ENCODE assay signal across 8 cellular contexts in genomic region chr1:214603819-214604252, GRCh38. TPM values are rescaled to one million over a fixed set of nuclear protein-coding genes. Genes with fewer than 3 reads are reported as not detected.
A peak's percentile ranks its signal among the peaks of the same experiment; 100 is the strongest.
DNase-seq lines count a peak whose midpoint lies in the region; ATAC-seq, FAIRE-seq and TF ChIP-seq lines count a peak whose summit lies in the region.

No MANE protein-coding gene starts in this region.

- H3K27me3 ChIP-seq in fibroblast of lung (ENCODE audit: control insufficient read depth, insufficient read depth, low read length) (no peaks in the 10 kb centered on the region), gastrocnemius medialis (no peaks in the 10 kb centered on the region)

- peaks cover 48% of the 10 kb centered on the region for H3K79me2 ChIP-seq in fibroblast of lung (ENCODE audit: control insufficient read depth, insufficient read depth, low read length)

- POLR2A ChIA-PET in A549 (lab: Yijun Ruan, JAX): no interaction called here

- TF ChIP-seq CTCF in A549 (IDR thresholded peaks at IDR 0.05): no peak
- no peak for TF ChIP-seq CTCF in fibroblast of lung (conservative IDR thresholded peaks at IDR 0.05 in 1 of 2, IDR thresholded peaks at IDR 0.05 in 1 of 2; ENCODE audit: low read depth in 1 of 2, low read length in 2 of 2)
- no peak for TF ChIP-seq CTCF in gastrocnemius medialis (IDR thresholded peaks at IDR 0.05 in 4 of 5, conservative IDR thresholded peaks at IDR 0.05 in 1 of 5)

- TF ChIP-seq POLR2A in A549 (IDR thresholded peaks at IDR 0.05; ENCODE audit: low read length): no peak
- no peak for TF ChIP-seq POLR2A in gastrocnemius medialis (IDR thresholded peaks at IDR 0.05)

- H3K4me3 ChIP-seq in A549 (peak overlapping the region; percentile 87), SK-N-MC (peak overlapping the region; percentile 99), fibroblast of lung (replicated peaks in 1 of 4; ENCODE audit: control extremely low read depth in 1 of 4, insufficient read depth in 1 of 4, low read depth in 3 of 4, low read length in 4 of 4) (peak overlapping the region; percentile 83 to 94 (median 84)), gastrocnemius medialis (peak overlapping the region; percentile 75 to 81 (median 79))

- H3K36me3 ChIP-seq in SK-N-MC (ENCODE audit: insufficient read depth, low read length) (peaks cover 16% of the 10 kb centered on the region; the same call in 1 of the 2 replicates), fibroblast of lung (ENCODE audit: control insufficient read depth, insufficient read depth, low read length) (no peaks in the 10 kb centered on the region), gastrocnemius medialis (no peaks in the 10 kb centered on the region)

- peak overlapping the region; percentile 93 for H2AFZ ChIP-seq in fibroblast of lung (ENCODE audit: low read length)

- H3K4me2 ChIP-seq in A549: peak overlapping the region; percentile 89
- peak overlapping the region; percentile 99 for H3K4me2 ChIP-seq in fibroblast of lung (ENCODE audit: extremely low read depth, insufficient read depth, low read length)

- CTCF ChIA-PET in A549 (lab: Yijun Ruan, JAX): interaction anchor here (0.6 to 2.1 kb wide), 6 partner anchors 8 to 920 kb away, joined by 3 to 7 read pairs (median 5); no protein-coding TSS in a partner anchor

- H3K9me3 ChIP-seq in A549 (no peaks in the 10 kb centered on the region), SK-N-MC (ENCODE audit: low read depth, low read length) (no peaks in the 10 kb centered on the region), fibroblast of lung (ENCODE audit: control insufficient read depth, insufficient read depth, low read depth, low read length) (no peaks in the 10 kb centered on the region), gastrocnemius medialis (no peaks in the 10 kb centered on the region)

- no peak for TF ChIP-seq EP300 in A549 (IDR thresholded peaks at IDR 0.05)

- intact Hi-C loops in gastrocnemius medialis (cut with DNase I; ENCODE audit: low total_unique reads): no loop called here

- 3% methylated on average over 11 of the region's 11 CpGs for WGBS in A549 (ENCODE audit: missing lambda C conversion rate)

- no peak for FAIRE-seq in A549 (lab: Jason Lieb, UNC)

- ATAC-seq in A549 (peak; percentile 26 to 32; a peak in 5 of 6 replicates), GM18502 (IDR thresholded peaks at IDR 0.05; ENCODE audit: poor library complexity, unreplicated experiment) (peak; percentile 19), gastrocnemius medialis (no peak), HG02623 (IDR thresholded peaks at IDR 0.05; ENCODE audit: unreplicated experiment) (no peak), HG03045 (IDR thresholded peaks at IDR 0.05; ENCODE audit: unreplicated experiment) (no peak)

- no peaks in the 10 kb centered on the region for H4K20me1 ChIP-seq in fibroblast of lung (ENCODE audit: control insufficient read depth, extremely low read depth, insufficient read depth, low read length)

- H3K27ac ChIP-seq in A549 (peak overlapping the region; percentile 81 to 88), SK-N-MC (peak overlapping the region; percentile 83), fibroblast of lung (ENCODE audit: insufficient read depth, low read length) (peak overlapping the region; percentile 89), gastrocnemius medialis (no peak overlapping the region)

- in situ Hi-C loops in gastrocnemius medialis (cut with MboI; ENCODE audit: low sequenced_read_pairs in 4 of 4): no loop called here

- peak in 1 of 2 experiments; percentile 28 for DNase-seq in A549 (ENCODE audit: low read depth in 1 of 2, low spot score in 1 of 2)
- no peak for DNase-seq in SK-N-MC (ENCODE audit: low read depth, low spot score)
- no peak for DNase-seq in fibroblast of lung (ENCODE audit: low read depth in 2 of 2)
- DNase-seq in gastrocnemius medialis: no peak
- no peak for DNase-seq in DMS114 treated with DMSO at 0.1 percent for 48 hours (lab: John Stamatoyannopoulos, UW; ENCODE audit: unreplicated experiment)

- H3K4me1 ChIP-seq in A549 (peaks cover 14% of the 10 kb centered on the region), fibroblast of lung (ENCODE audit: control insufficient read depth, extremely low read depth, insufficient read depth, low read length) (peaks cover 5% of the 10 kb centered on the region), gastrocnemius medialis (peaks cover 5 to 12% of the 10 kb centered on the region in 2 donors)

- no peak for TF ChIP-seq RAD21 in A549 (conservative IDR thresholded peaks at IDR 0.05 in 1 of 2, IDR thresholded peaks at IDR 0.05 in 1 of 2)

- H3K9ac ChIP-seq in SK-N-MC (ENCODE audit: insufficient read length): peak overlapping the region; percentile 96
- peak overlapping the region; percentile 73 for H3K9ac ChIP-seq in fibroblast of lung (ENCODE audit: insufficient read depth, low read length)

TF ChIP-seq in A549, 52 proteins besides CTCF, POLR2A, EP300 and RAD21:
- no peak for TF ChIP-seq CHD4 (IDR thresholded peaks at IDR 0.05; ENCODE audit: borderline replicate concordance)
- TF ChIP-seq HOXA7 (CRISPR knock-in tag; IDR thresholded peaks at IDR 0.05): no peak
- no peak for TF ChIP-seq ELK1 (IDR thresholded peaks at IDR 0.05; ENCODE audit: low read depth, low read length)
- TF ChIP-seq, protein P1, sequence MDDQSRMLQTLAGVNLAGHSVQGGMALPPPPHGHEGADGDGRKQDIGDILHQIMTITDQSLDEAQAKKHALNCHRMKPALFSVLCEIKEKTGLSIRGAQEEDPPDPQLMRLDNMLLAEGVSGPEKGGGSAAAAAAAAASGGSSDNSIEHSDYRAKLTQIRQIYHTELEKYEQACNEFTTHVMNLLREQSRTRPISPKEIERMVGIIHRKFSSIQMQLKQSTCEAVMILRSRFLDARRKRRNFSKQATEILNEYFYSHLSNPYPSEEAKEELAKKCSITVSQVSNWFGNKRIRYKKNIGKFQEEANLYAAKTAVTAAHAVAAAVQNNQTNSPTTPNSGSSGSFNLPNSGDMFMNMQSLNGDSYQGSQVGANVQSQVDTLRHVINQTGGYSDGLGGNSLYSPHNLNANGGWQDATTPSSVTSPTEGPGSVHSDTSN (IDR thresholded peaks at IDR 0.05): no peak
- TF ChIP-seq HES2 (IDR thresholded peaks at IDR 0.05): no peak
- no peak for TF ChIP-seq RCOR1 (IDR thresholded peaks at IDR 0.05; ENCODE audit: low read depth, low read length)
- TF ChIP-seq RFX5 (IDR thresholded peaks at IDR 0.05): no peak
- TF ChIP-seq FOSL2 (IDR thresholded peaks at IDR 0.05): no peak
- no peak for TF ChIP-seq FOSL2 (CRISPR knock-in tag; IDR thresholded peaks at IDR 0.05)
- no peak for TF ChIP-seq MAFK (IDR thresholded peaks at IDR 0.05; ENCODE audit: partially characterized antibody)
- no peak for TF ChIP-seq KDM5A (IDR thresholded peaks at IDR 0.05)
- no peak for TF ChIP-seq NFE2L2 (conservative IDR thresholded peaks at IDR 0.05; ENCODE audit: low read length)
- no peak for TF ChIP-seq MAZ (IDR thresholded peaks at IDR 0.05; ENCODE audit: borderline replicate concordance, low read depth, low read length)
- no peak for TF ChIP-seq TP53 (CRISPR knock-in tag; IDR thresholded peaks at IDR 0.05)
- TF ChIP-seq ZSCAN20 (CRISPR knock-in tag; IDR thresholded peaks at IDR 0.05): no peak
- TF ChIP-seq BHLHE40 (IDR thresholded peaks at IDR 0.05; ENCODE audit: low read depth, low read length): no peak
- no peak for TF ChIP-seq NR3C1 (IDR thresholded peaks at IDR 0.05)
TF ChIP-seq in A549: peak in this region for 0.

RNA-seq across cellular contexts. Expression of gene CENPF, which starts 0.8 kb away (rescaled TPM):
- polyA plus RNA-seq in A549 (2011; rRNA removed): 57.7 and 70.6 TPM in 2 replicates
- 12.9 and 14.1 TPM in 2 replicates for polyA plus RNA-seq in A549 (2012; cell fraction: cytosol; rRNA removed)
- polyA plus RNA-seq in A549 (2012; cell fraction: nucleus; rRNA removed): 23.3 and 27.1 TPM in 2 replicates
- polyA plus RNA-seq in A549 (2017; fragmentation: RNase III; extraction: RNeasy Plus Mini Kit Qiagen cat#74134 plus additional on column Dnase treatment): 53.0 to 56.0 TPM (median 53.5 TPM) in 3 replicates
- polyA minus RNA-seq in A549 (2011; rRNA and poly(A)+ RNA removed): 22.2 and 23.0 TPM in 2 replicates
- total RNA-seq in fibroblast of lung: 2.3 and 13.2 TPM in 2 replicates
- polyA plus RNA-seq in fibroblast of lung: 12.0 and 41.1 TPM in 2 replicates
- 8.2 and 43.0 TPM in 2 replicates for polyA plus RNA-seq in fibroblast of lung (2012)
- polyA minus RNA-seq in fibroblast of lung (ENCODE audit: low replicate concordance): 2.6 and 3.4 TPM in 2 replicates
- 1 to 10 TPM in 2 of 4 donors, under 1 TPM in 2; 0.25 to 1.9 (median 0.92) TPM for total RNA-seq in gastrocnemius medialis

RNA-seq across cellular contexts. Expression of gene PTPN14, which starts 52.4 kb away (rescaled TPM):
- 9.9 and 10.0 TPM in 2 replicates for polyA plus RNA-seq in A549 (2011; rRNA removed)
- polyA plus RNA-seq in A549 (2012; cell fraction: cytosol; rRNA removed): 5.7 and 7.5 TPM in 2 replicates
- 9.2 and 11.5 TPM in 2 replicates for polyA plus RNA-seq in A549 (2012; cell fraction: nucleus; rRNA removed)
- polyA plus RNA-seq in A549 (2017; fragmentation: RNase III; extraction: RNeasy Plus Mini Kit Qiagen cat#74134 plus additional on column Dnase treatment): 9.2 to 13.0 TPM (median 10.3 TPM) in 3 replicates
- 30.7 and 38.9 TPM in 2 replicates for polyA minus RNA-seq in A549 (2011; rRNA and poly(A)+ RNA removed)
- total RNA-seq in fibroblast of lung: 34.9 and 56.1 TPM in 2 replicates
- polyA plus RNA-seq in fibroblast of lung: 38.7 and 46.7 TPM in 2 replicates
- 21.1 and 27.7 TPM in 2 replicates for polyA plus RNA-seq in fibroblast of lung (2012)
- 78.5 and 103 TPM in 2 replicates for polyA minus RNA-seq in fibroblast of lung (ENCODE audit: low replicate concordance)
- total RNA-seq in gastrocnemius medialis: 10 to 100 TPM; 42.8 to 63.8 (median 50.4) TPM

Comparison
In these comparisons a context has a peak if more than half of its experiments do, and no peak if none do; other contexts are left out.
1. ATAC-seq: peak in A549 (2 of 2) and GM18502 (single experiment); none in gastrocnemius medialis (0 of 2), HG02623 (single experiment) and HG03045 (single experiment).
2. H3K27ac ChIP-seq: peak in A549 (2 of 2), SK-N-MC (single experiment) and fibroblast of lung (single experiment); none in gastrocnemius medialis (0 of 4).
3. Peak in every context shown above with its lines, with median percentiles within 50 percentile points of each other: H3K4me3 ChIP-seq.